ENCODE assay signal across 37 cellular contexts in the genomic region with DNA sequence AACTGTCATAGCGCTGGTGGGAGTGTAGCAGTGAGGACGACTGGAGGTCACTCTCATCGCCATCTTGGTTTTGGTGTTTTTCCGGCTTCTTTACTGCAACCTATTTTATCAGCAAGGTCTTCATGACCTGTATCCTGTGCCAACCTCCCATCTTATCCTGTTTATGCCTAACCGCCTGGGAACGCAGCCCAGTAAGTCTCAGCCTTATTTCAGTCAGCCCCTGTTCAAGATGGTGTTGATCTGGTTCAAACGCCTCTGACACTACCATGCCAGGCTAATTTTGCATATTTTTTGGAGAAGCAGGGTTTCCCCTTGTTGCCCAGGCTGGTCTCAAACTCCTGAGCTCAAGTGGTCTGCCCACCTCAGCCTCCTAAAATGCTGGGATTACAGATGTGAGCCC.
"Had no signal": no experiment of that assay in that cellular context is flagged by ENCODE, and none has a peak within 500 bp of the region (broad histone marks: within the 10 kb centered on the region; RNA-seq: fewer than 3 reads in every experiment).

No MANE protein-coding gene starts in this region.

- DNase-seq: activated B cell treated with CpG ODN at 0.5 μM for 24 hours; activated CD4-positive, alpha-beta memory T cell treated with anti-CD3 and anti-CD28 coated beads for 36 hours; activated CD4-positive, alpha-beta T cell treated with anti-CD3 and anti-CD28 coated beads for 4 hours; activated CD4-positive, alpha-beta T cell treated with anti-CD3 and anti-CD28 coated beads, Interleukin-2, amount 50 U/mL, for 1 hour; activated CD4-positive, alpha-beta T cell treated with anti-CD3 and anti-CD28 coated beads, Interleukin-2, amount 50 U/mL, for 4 hours; activated CD4-positive, CD25-positive, alpha-beta regulatory T cell treated with anti-CD3 and anti-CD28 coated beads, Interleukin-2, amount 50 U/mL, for 72 hours; activated CD8-positive, alpha-beta memory T cell treated with anti-CD3 and anti-CD28 coated beads, Interleukin-2, amount 50 U/mL, for 4 hours; activated CD8-positive, alpha-beta T cell treated with anti-CD3 and anti-CD28 coated beads for 36 hours; activated effector memory CD4-positive, alpha-beta T cell treated with anti-CD3 and anti-CD28 coated beads, Interleukin-2, amount 50 U/mL, for 16 hours; activated gamma-delta T cell treated with Interleukin-2 at 50 U/mL for 16 hours; activated naive CD4-positive, alpha-beta T cell; activated naive CD4-positive, alpha-beta T cell treated with anti-CD3 and anti-CD28 coated beads for 36 hours; activated naive CD4-positive, alpha-beta T cell treated with anti-CD3 and anti-CD28 coated beads, Interleukin-2, amount 50 U/mL, for 16 hours; activated naive CD8-positive, alpha-beta T cell treated with anti-CD3 and anti-CD28 coated beads for 36 hours; activated T-cell treated with anti-CD3 and anti-CD28 coated beads for 4 hours; activated T-cell treated with anti-CD3 and anti-CD28 coated beads, Interleukin-2, amount 50 U/mL, for 1 hour; activated T-cell treated with anti-CD3 and anti-CD28 coated beads, Interleukin-2, amount 50 U/mL, for 4 hours; activated T-cell treated with anti-CD3 and anti-CD28 coated beads, Interleukin-2, amount 50 U/mL, for 72 hours; amniotic stem cell; aorta; body of pancreas; brain microvascular endothelial cell; central memory CD4-positive, alpha-beta T cell; T-helper 1 cell; T-helper 2 cell; T-helper 9 cell had no signal

- H3K36me3 Mint-ChIP-seq: activated CD4-positive, alpha-beta memory T cell treated with anti-CD3 and anti-CD28 coated beads for 36 hours; activated naive CD4-positive, alpha-beta T cell treated with anti-CD3 and anti-CD28 coated beads, Interleukin-2, amount 50 U/mL, for 72 hours; activated naive CD8-positive, alpha-beta T cell treated with anti-CD3 and anti-CD28 coated beads for 36 hours had no signal

- H3K9me3 Mint-ChIP-seq: activated B cell treated with CpG ODN at 0.5 μM for 24 hours; activated CD4-positive, alpha-beta memory T cell treated with anti-CD3 and anti-CD28 coated beads for 36 hours; activated CD8-positive, alpha-beta T cell treated with anti-CD3 and anti-CD28 coated beads for 36 hours; activated naive CD4-positive, alpha-beta T cell treated with anti-CD3 and anti-CD28 coated beads for 36 hours; activated naive CD4-positive, alpha-beta T cell treated with anti-CD3 and anti-CD28 coated beads, Interleukin-2, amount 50 U/mL, for 72 hours; activated naive CD8-positive, alpha-beta T cell treated with anti-CD3 and anti-CD28 coated beads for 36 hours; activated T-cell treated with anti-CD3 and anti-CD28 coated beads, Interleukin-2, amount 50 U/mL, for 4 hours; activated T-helper 1 cell treated with anti-CD3 and anti-CD28 coated beads, Interleukin-12 subunit alpha, Interleukin-12 subunit beta, Interleukin-2, Interleukin-4 antibody, amounts not matched to agents 30 ng/mL and 10 ng/mL and 1 ng/mL, durations not matched to agents 14 hours and 24 hours and 36 hours; activated T-helper 17 cell treated with anti-CD3 and anti-CD28 coated beads, Interleukin-2, amount 50 U/mL, for 72 hours; T-helper 1 cell treated with Interleukin-12 subunit alpha and Interleukin-12 subunit beta and Interleukin-4 antibody, amounts not matched to agents 30 μg/mL and 1 μg/mL, for 36 hours; T-helper 2 cell treated with Interferon-gamma antibody and Interleukin-4, amounts not matched to agents 5 μg/mL and 100 μg/mL, for 36 hours had no signal

- H3K27me3 Mint-ChIP-seq: activated CD4-positive, alpha-beta memory T cell treated with anti-CD3 and anti-CD28 coated beads for 36 hours; activated CD4-positive, alpha-beta T cell treated with anti-CD3 and anti-CD28 coated beads, Interleukin-2, amount 10 ng/mL, durations not matched to agents 24 days and 14 days; activated CD8-positive, alpha-beta T cell treated with anti-CD3 and anti-CD28 coated beads for 36 hours; activated naive CD8-positive, alpha-beta T cell treated with anti-CD3 and anti-CD28 coated beads for 36 hours; activated T-helper 17 cell treated with anti-CD3 and anti-CD28 coated beads, Interleukin-2, amount 50 U/mL, for 72 hours had no signal

- H3K9me3 ChIP-seq: adrenal gland, body of pancreas, breast epithelium had no signal

- FAIRE-seq: astrocyte, TTC549 had no signal

- H3K36me3 ChIP-seq: adrenal gland, brain microvascular endothelial cell, breast epithelium had no signal

- H3K27ac Mint-ChIP-seq: activated B cell treated with CpG ODN at 0.5 μM for 24 hours; activated CD4-positive, alpha-beta memory T cell treated with anti-CD3 and anti-CD28 coated beads for 36 hours; activated CD4-positive, alpha-beta T cell treated with anti-CD3 and anti-CD28 coated beads, Interleukin-2, amount 10 ng/mL, durations not matched to agents 24 days and 14 days; activated CD8-positive, alpha-beta T cell treated with anti-CD3 and anti-CD28 coated beads for 36 hours; activated naive CD4-positive, alpha-beta T cell treated with anti-CD3 and anti-CD28 coated beads for 36 hours; activated naive CD4-positive, alpha-beta T cell treated with anti-CD3 and anti-CD28 coated beads, Interleukin-2, amount 50 U/mL, for 72 hours; activated naive CD8-positive, alpha-beta T cell treated with anti-CD3 and anti-CD28 coated beads for 36 hours; activated T-cell treated with anti-CD3 and anti-CD28 coated beads, Interleukin-2, amount 50 U/mL, for 72 hours; activated T-helper 1 cell treated with anti-CD3 and anti-CD28 coated beads, Interleukin-12 subunit alpha, Interleukin-12 subunit beta, Interleukin-2, Interleukin-4 antibody, amounts not matched to agents 30 ng/mL and 10 ng/mL and 1 ng/mL, durations not matched to agents 14 hours and 24 hours and 36 hours; activated T-helper 17 cell treated with anti-CD3 and anti-CD28 coated beads, Interleukin-2, amount 50 U/mL, for 72 hours; T-helper 1 cell treated with Interleukin-12 subunit alpha and Interleukin-12 subunit beta and Interleukin-4 antibody, amounts not matched to agents 30 μg/mL and 1 μg/mL, for 36 hours; T-helper 2 cell treated with Interferon-gamma antibody and Interleukin-4, amounts not matched to agents 5 μg/mL and 100 μg/mL, for 36 hours had no signal

- H3K4me1 Mint-ChIP-seq: activated B cell treated with CpG ODN at 0.5 μM for 24 hours; activated CD4-positive, alpha-beta T cell treated with anti-CD3 and anti-CD28 coated beads, Interleukin-2, amount 10 ng/mL, durations not matched to agents 24 days and 14 days; activated naive CD8-positive, alpha-beta T cell treated with anti-CD3 and anti-CD28 coated beads for 36 hours; activated T-helper 17 cell treated with anti-CD3 and anti-CD28 coated beads, Interleukin-2, amount 50 U/mL, for 72 hours had no signal

- ATAC-seq: activated CD8-positive, alpha-beta T cell treated with anti-CD3 and anti-CD28 coated beads for 36 hours; activated naive CD4-positive, alpha-beta T cell treated with anti-CD3 and anti-CD28 coated beads, Interleukin-2, amount 50 U/mL, for 72 hours; activated T-cell treated with anti-CD3 and anti-CD28 coated beads, Interleukin-2, amount 50 U/mL, for 4 hours; activated T-cell treated with anti-CD3 and anti-CD28 coated beads, Interleukin-2, amount 50 U/mL, for 72 hours; activated T-helper 17 cell treated with anti-CD3 and anti-CD28 coated beads, Interleukin-2, amount 50 U/mL, for 72 hours; body of pancreas had no signal

- H3K4me1 ChIP-seq: adrenal gland, body of pancreas, breast epithelium had no signal

- H3K4me3 ChIP-seq: adrenal gland, body of pancreas, breast epithelium had no signal

- H3K27me3 ChIP-seq: adrenal gland, body of pancreas, brain microvascular endothelial cell had no signal

- H3K27ac ChIP-seq: adrenal gland, body of pancreas, brain microvascular endothelial cell, breast epithelium, VCaP had no signal

- H3K4me3 Mint-ChIP-seq: activated B cell treated with CpG ODN at 0.5 μM for 24 hours; activated CD4-positive, alpha-beta memory T cell treated with anti-CD3 and anti-CD28 coated beads for 36 hours; activated CD4-positive, alpha-beta T cell treated with anti-CD3 and anti-CD28 coated beads, Interleukin-2, amount 10 ng/mL, durations not matched to agents 24 days and 14 days; activated CD8-positive, alpha-beta T cell treated with anti-CD3 and anti-CD28 coated beads for 36 hours; activated naive CD4-positive, alpha-beta T cell treated with anti-CD3 and anti-CD28 coated beads for 36 hours; activated naive CD8-positive, alpha-beta T cell treated with anti-CD3 and anti-CD28 coated beads for 36 hours; activated T-cell treated with anti-CD3 and anti-CD28 coated beads, Interleukin-2, amount 50 U/mL, for 4 hours; activated T-cell treated with anti-CD3 and anti-CD28 coated beads, Interleukin-2, amount 50 U/mL, for 72 hours; activated T-helper 1 cell treated with anti-CD3 and anti-CD28 coated beads, Interleukin-12 subunit alpha, Interleukin-12 subunit beta, Interleukin-2, Interleukin-4 antibody, amounts not matched to agents 30 ng/mL and 10 ng/mL and 1 ng/mL, durations not matched to agents 14 hours and 24 hours and 36 hours; activated T-helper 17 cell treated with anti-CD3 and anti-CD28 coated beads, Interleukin-2, amount 50 U/mL, for 72 hours; T-helper 1 cell treated with Interleukin-12 subunit alpha and Interleukin-12 subunit beta and Interleukin-4 antibody, amounts not matched to agents 30 μg/mL and 1 μg/mL, for 36 hours; T-helper 2 cell treated with Interferon-gamma antibody and Interleukin-4, amounts not matched to agents 5 μg/mL and 100 μg/mL, for 36 hours had no signal
